In the genomic region with DNA sequence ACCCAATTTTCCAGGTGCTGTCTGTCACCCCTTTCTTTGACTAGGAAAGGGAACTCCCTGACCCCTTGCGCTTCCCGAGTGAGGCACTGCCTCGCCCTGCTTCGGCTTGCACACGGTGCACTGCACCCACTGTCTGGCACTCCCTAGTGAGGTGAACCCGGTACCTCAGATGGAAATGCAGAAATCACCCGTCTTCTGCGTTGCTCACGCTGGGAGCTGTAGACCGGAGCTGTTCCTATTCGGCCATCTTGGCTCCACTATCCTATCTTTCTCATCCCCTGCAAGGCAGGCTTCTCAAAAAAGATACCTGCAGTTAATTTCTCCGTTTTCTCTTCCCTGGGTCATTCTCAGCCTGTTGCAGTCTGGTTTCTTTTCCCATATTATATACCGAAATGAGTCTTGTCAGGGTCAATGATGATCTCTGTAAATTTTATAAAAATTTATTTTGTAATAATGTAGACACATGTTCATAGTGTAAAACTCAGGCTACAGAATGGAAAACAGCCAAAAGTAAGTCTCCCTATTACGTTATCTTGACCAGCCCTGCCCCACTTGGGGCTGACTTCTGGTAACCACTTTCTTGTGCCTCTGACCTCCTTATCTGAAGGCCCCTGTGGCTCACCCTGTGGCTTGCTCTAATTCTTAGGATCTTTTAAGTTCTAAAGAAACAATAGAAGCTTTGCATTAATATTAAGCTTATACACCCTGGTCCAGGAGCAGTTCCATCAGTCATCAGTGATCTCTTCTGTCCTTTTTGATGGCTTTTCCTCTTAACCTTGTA, we compare ENCODE assay signal across 1 cellular context.
TF ChIP-seq lines count a peak whose summit lies in the region.

No MANE protein-coding gene starts in this region.

TF ChIP-seq in HCT116, 20 proteins besides CTCF, POLR2A, EP300 and RAD21 (continued from another document):
- TF ChIP-seq EZH2 (IDR thresholded peaks at IDR 0.05) (no peak), FOSL1 (IDR thresholded peaks at IDR 0.05; ENCODE audit: low read depth) (no peak), TCF7L2 (IDR thresholded peaks at IDR 0.05; ENCODE audit: borderline replicate concordance, extremely low read depth, insufficient read depth, insufficient read length) (no peak), ELF1 (IDR thresholded peaks at IDR 0.05; ENCODE audit: borderline replicate concordance, low read depth) (no peak), YY1 (IDR thresholded peaks at IDR 0.05; ENCODE audit: extremely low read depth, insufficient replicate concordance, low read depth, low read length) (no peak), EZH2phosphoT487 (IDR thresholded peaks at IDR 0.05; ENCODE audit: borderline replicate concordance) (no peak), EGR1 (IDR thresholded peaks at IDR 0.05; ENCODE audit: low read depth) (no peak)
- TF ChIP-seq, protein P1, sequence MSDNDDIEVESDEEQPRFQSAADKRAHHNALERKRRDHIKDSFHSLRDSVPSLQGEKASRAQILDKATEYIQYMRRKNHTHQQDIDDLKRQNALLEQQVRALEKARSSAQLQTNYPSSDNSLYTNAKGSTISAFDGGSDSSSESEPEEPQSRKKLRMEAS (IDR thresholded peaks at IDR 0.05), result no peak
- TF ChIP-seq, protein P2, sequence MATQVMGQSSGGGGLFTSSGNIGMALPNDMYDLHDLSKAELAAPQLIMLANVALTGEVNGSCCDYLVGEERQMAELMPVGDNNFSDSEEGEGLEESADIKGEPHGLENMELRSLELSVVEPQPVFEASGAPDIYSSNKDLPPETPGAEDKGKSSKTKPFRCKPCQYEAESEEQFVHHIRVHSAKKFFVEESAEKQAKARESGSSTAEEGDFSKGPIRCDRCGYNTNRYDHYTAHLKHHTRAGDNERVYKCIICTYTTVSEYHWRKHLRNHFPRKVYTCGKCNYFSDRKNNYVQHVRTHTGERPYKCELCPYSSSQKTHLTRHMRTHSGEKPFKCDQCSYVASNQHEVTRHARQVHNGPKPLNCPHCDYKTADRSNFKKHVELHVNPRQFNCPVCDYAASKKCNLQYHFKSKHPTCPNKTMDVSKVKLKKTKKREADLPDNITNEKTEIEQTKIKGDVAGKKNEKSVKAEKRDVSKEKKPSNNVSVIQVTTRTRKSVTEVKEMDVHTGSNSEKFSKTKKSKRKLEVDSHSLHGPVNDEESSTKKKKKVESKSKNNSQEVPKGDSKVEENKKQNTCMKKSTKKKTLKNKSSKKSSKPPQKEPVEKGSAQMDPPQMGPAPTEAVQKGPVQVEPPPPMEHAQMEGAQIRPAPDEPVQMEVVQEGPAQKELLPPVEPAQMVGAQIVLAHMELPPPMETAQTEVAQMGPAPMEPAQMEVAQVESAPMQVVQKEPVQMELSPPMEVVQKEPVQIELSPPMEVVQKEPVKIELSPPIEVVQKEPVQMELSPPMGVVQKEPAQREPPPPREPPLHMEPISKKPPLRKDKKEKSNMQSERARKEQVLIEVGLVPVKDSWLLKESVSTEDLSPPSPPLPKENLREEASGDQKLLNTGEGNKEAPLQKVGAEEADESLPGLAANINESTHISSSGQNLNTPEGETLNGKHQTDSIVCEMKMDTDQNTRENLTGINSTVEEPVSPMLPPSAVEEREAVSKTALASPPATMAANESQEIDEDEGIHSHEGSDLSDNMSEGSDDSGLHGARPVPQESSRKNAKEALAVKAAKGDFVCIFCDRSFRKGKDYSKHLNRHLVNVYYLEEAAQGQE (IDR thresholded peaks at IDR 0.05; ENCODE audit: low read depth), result no peak
